1 cellular context compared by ENCODE assay signal in the genomic region with DNA sequence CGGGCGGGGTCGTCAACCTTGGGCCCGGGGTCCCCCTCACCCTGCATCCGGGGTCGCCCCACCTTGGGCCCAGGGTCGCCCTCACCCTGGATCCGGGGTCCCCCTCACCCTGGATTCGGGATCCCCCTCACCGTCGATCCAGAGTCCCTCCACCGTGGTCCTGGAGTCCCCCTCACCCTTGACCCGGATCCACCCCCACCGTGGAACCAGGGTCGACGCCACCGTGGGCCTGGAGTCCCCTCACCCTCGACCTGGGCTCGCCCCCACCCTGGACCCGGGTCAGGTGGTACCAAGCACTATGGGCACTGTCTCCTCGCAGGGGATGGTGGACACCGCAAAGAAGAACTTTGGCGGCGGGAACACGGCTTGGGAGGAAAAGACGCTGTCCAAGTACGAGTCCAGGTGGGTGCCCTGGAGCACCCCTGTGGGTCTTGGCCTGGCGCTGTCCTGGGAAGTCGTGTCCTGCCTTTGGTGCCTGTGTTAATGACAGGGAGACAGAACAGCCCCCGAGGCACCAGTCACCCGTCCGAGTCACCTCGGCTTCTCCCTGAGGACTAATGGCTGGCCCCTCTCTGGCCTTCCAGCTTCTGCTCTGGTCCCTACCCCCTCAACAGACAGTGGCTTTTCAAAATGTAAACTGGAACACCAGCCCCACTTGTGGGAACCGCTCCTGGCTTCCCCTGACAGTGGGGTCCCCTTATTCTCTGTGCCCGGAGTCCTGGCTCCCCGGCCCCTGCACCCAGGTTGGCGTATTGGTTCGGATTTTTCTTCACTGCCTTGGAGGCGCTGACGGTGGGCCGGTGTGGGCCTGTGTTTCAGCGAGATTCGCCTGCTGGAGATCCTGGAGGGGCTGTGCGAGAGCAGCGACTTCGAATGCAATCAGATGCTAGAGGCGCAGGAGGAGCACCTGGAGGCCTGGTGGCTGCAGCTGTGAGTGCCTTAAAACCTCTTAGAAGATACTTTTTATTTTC.
TF ChIP-seq lines count a peak whose summit lies in the region.

No MANE protein-coding gene starts in this region.

TF ChIP-seq in HEK293, 187 proteins besides CTCF, POLR2A, EP300 and RAD21 (continued from another document):
- TF ChIP-seq, protein P1, sequence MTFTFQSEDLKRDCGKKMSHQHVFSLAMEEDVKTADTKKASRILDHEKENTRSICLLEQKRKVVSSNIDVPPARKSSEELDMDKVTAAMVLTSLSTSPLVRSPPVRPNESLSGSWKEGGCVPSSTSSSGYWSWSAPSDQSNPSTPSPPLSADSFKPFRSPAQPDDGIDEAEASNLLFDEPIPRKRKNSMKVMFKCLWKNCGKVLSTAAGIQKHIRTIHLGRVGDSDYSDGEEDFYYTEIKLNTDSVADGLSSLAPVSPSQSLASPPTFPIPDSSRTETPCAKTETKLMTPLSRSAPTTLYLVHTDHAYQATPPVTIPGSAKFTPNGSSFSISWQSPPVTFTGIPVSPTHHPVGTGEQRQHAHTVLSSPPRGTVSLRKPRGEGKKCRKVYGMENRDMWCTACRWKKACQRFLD (tag by site-specific recombination; IDR thresholded peaks at IDR 0.05): no peak
- no peak for TF ChIP-seq HOXD13 (CRISPR knock-in tag; IDR thresholded peaks at IDR 0.05; ENCODE audit: borderline replicate concordance)
